ENCODE assay signal across 20 cellular contexts in the genomic region with DNA sequence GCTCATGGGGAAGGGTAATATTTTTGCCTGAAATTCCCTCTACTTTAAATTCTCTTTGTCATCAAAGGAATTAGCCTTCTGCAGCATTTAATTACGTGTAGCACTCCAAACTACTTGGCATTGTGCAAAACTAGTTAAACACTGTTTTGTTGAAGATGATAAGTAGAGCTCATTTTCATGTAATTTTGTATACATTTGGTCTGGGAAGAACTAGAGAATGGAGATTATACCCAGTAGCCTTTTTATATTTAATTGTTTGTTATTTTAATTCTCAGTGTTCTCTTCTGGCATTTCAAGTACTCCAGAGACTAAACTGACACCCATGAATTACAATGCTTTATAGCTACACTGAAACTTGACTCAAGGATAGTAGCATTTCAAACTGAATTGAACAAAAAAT.
"Had no signal": no experiment of that assay in that cellular context is flagged by ENCODE, and none has a peak within 500 bp of the region (broad histone marks: within the 10 kb centered on the region; RNA-seq: fewer than 3 reads in every experiment).

No MANE protein-coding gene starts in this region.

- DNase-seq: stimulated activated CD4-positive, alpha-beta T cell treated with anti-CD3 and anti-CD28 coated beads, Interleukin-2, amount 100 ng/mL, for 48 hours; stimulated activated CD4-positive, alpha-beta T cell treated with anti-CD3 and anti-CD28 coated beads, Interleukin-4, amount 100 ng/mL, for 1 hour; stimulated activated CD4-positive, alpha-beta T cell treated with anti-CD3 and anti-CD28 coated beads, Interleukin-4, amount 100 ng/mL, for 24 hours; stimulated activated CD4-positive, alpha-beta T cell treated with anti-CD3 and anti-CD28 coated beads, Interleukin-4, amount 100 ng/mL, for 4 hours; stimulated activated CD8-positive, alpha-beta memory T cell treated with anti-CD3 and anti-CD28 coated beads, Interleukin-4, amount 100 ng/mL, for 48 hours; stimulated activated naive B cell treated with anti-CD40 and anti-IgM and Interleukin-4, amounts not matched to agents 10 μg/mL and 1 μg/mL and 100 μg/mL, for 72 hours; stimulated activated naive CD4-positive, alpha-beta T cell; stimulated activated naive CD4-positive, alpha-beta T cell treated with Interleukin-2 at 50 U/mL for 16 hours; stimulated activated naive CD8-positive, alpha-beta T cell treated with anti-CD3 and anti-CD28 coated beads, Interleukin-15, amount 100 ng/mL, for 72 hours; stimulated activated naive CD8-positive, alpha-beta T cell treated with anti-CD3 and anti-CD28 coated beads, Interleukin-15, Interleukin-2, amounts not matched to agents 100 U/mL and 50 U/mL, for 24 hours; stomach; substantia nigra; testis; thyroid gland; tibial artery; transverse colon; trophoblast cell; upper lobe of left lung; upper lobe of right lung; uterus had no signal
